In the genomic region with DNA sequence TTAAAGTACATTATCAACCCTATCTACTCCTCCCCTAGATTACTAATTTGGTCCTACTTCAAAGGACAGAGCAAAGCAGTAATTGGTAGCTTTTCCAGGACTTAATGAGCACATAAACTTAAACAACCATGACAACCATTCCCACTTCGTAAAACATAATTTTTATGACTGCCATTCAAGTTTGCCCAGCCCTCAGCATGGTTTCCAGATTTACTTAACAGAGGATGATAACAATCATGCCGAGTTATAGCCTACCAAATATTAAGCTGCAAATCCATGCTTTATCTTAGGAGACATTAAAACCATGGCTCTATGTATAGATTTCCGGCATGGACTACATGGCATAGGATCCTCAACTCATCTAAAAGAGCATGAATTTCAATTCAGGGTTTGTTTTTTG, we compare ENCODE assay signal across 17 cellular contexts.
A peak's percentile ranks its signal among the peaks of the same experiment; 100 is the strongest.
DNase-seq lines count a peak whose midpoint lies in the region; ATAC-seq and TF ChIP-seq lines count a peak whose summit lies in the region.
"Had no signal": no experiment of that assay in that cellular context is flagged by ENCODE, and none has a peak within 500 bp of the region (broad histone marks: within the 10 kb centered on the region; RNA-seq: fewer than 3 reads in every experiment).

No MANE protein-coding gene starts in this region.

- H3K4me3 ChIP-seq in mammary epithelial cell (replicated peaks in 1 of 3; ENCODE audit: insufficient read depth in 1 of 3, low read depth in 2 of 3, low read length in 3 of 3) (no peak overlapping the region), breast epithelium (no peak overlapping the region), fibroblast of villous mesenchyme (ENCODE audit: low read depth, low read length) (no peak overlapping the region)

- H2AFZ ChIP-seq in mammary epithelial cell (ENCODE audit: low read depth, low read length): peak overlapping the region; percentile 15

- H3K4me2 ChIP-seq in mammary epithelial cell (ENCODE audit: insufficient read depth, low read depth, low read length): no peak overlapping the region
- H3K4me2 ChIP-seq: KMS-11 had no signal

- no peak for DNase-seq in mammary epithelial cell
- DNase-seq in breast epithelium (ENCODE audit: low spot score in 2 of 2): no peak
- DNase-seq in NCI-H748 (lab: John Stamatoyannopoulos, UW; ENCODE audit: unreplicated experiment): peak; percentile 84
- peak; percentile 4 for DNase-seq in fibroblast of villous mesenchyme (ENCODE audit: low read depth)
- DNase-seq in COLO829 (ENCODE audit: low spot score): no peak
- DNase-seq in HEK293T (ENCODE audit: extremely low spot score): no peak
- DNase-seq: HCEC 1CT; NCI-H1092; NCI-H2029; NCI-H2227 treated with DMSO at 0.1 percent for 48 hours; NCI-H526 treated with DMSO at 0.1 percent for 48 hours; NK-92 treated with Interleukin-12 subunit alpha and Interleukin-12 subunit beta, amount 100 ng/mL, for 24 hours; SHP77 treated with DMSO at 0.1 percent for 48 hours had no signal

- ATAC-seq in activated CD4-positive, CD25-positive, alpha-beta regulatory T cell treated with anti-CD3 and anti-CD28 coated beads, Interleukin-2, amount 50 U/mL, for 24 hours: no peak
- ATAC-seq: Panc1 had no signal

- CTCF ChIA-PET in mammary epithelial cell (lab: Charles Lee; ENCODE audit: low non-redundant PET) (no interaction called here), HEK293T (lab: Yijun Ruan, JAX) (no interaction called here)

- no peak overlapping the region for H3K27ac ChIP-seq in mammary epithelial cell (ENCODE audit: insufficient read depth, low read depth, low read length)
- H3K27ac ChIP-seq in breast epithelium: no peak overlapping the region
- H3K27ac ChIP-seq: HL-60, KMS-11 had no signal

- H3K9me3 ChIP-seq in mammary epithelial cell (replicated peaks; ENCODE audit: insufficient read depth, low read length) (peaks cover under 1% of the 10 kb centered on the region), breast epithelium (peaks cover 0 to 4% of the 10 kb centered on the region in 2 donors)

- intact Hi-C loops in mammary epithelial cell (cut with micrococcal nuclease) (no loop called here), breast epithelium (cut with DNase I; ENCODE audit: low total_unique reads) (no loop called here)

- H3K79me2 ChIP-seq in mammary epithelial cell (ENCODE audit: insufficient read depth, low read length): no peaks in the 10 kb centered on the region

- H3K36me3 ChIP-seq in mammary epithelial cell (ENCODE audit: insufficient read depth, low read length): no peaks in the 10 kb centered on the region
- no peaks in the 10 kb centered on the region for H3K36me3 ChIP-seq in breast epithelium

- POLR2A ChIA-PET in HEK293T (lab: Yijun Ruan, JAX): no interaction called here

- in situ Hi-C loops in mammary epithelial cell (cut with MboI; ENCODE audit: low sequenced_read_pairs in 2 of 2): no loop called here

- 100% methylated on average over 3 of the region's 3 CpGs for WGBS in mammary epithelial cell (ENCODE audit: low coverage, missing lambda C conversion rate)

- H3K9ac ChIP-seq in mammary epithelial cell (ENCODE audit: insufficient read depth, low read length): no peak overlapping the region
- H3K9ac ChIP-seq: KMS-11 had no signal

- H3K27me3 ChIP-seq in mammary epithelial cell (ENCODE audit: insufficient read depth, low read length) (no peaks in the 10 kb centered on the region), breast epithelium (no peaks in the 10 kb centered on the region)

- dilution Hi-C loops in mammary epithelial cell (cut with HindIII; ENCODE audit: low sequenced_read_pairs): no loop called here

- H3K4me1 ChIP-seq in mammary epithelial cell (ENCODE audit: insufficient read depth, low read length) (no peaks in the 10 kb centered on the region), breast epithelium (no peaks in the 10 kb centered on the region)

- TF ChIP-seq POLR2A in breast epithelium (IDR thresholded peaks at IDR 0.05): no peak

- H4K20me1 ChIP-seq in mammary epithelial cell (ENCODE audit: insufficient read depth, low read length): no peaks in the 10 kb centered on the region

- TF ChIP-seq CTCF in mammary epithelial cell (conservative IDR thresholded peaks at IDR 0.05 in 1 of 2, IDR thresholded peaks at IDR 0.05 in 1 of 2; ENCODE audit: extremely low read depth in 1 of 2, insufficient read depth in 1 of 2, low read depth in 1 of 2, low read length in 2 of 2) (no peak), breast epithelium (IDR thresholded peaks at IDR 0.05) (no peak), fibroblast of villous mesenchyme (IDR thresholded peaks at IDR 0.05; ENCODE audit: insufficient read depth, low read depth, low read length) (no peak)

- BruUV-seq in mammary epithelial cell (replicated peaks; lab: Mats Ljungman, UMichigan): no TSS peak

TF ChIP-seq in HEK293T, 16 proteins besides CTCF, POLR2A, EP300 and RAD21:
- no peak for TF ChIP-seq ZNF384 (IDR thresholded peaks at IDR 0.05)
- no peak for TF ChIP-seq FOXA1 (IDR thresholded peaks at IDR 0.05)
- TF ChIP-seq L3MBTL2 (conservative IDR thresholded peaks at IDR 0.05): no peak
- no peak for TF ChIP-seq SP1 (IDR thresholded peaks at IDR 0.05)
- no peak for TF ChIP-seq NFRKB (IDR thresholded peaks at IDR 0.05)
- no peak for TF ChIP-seq HDGF (IDR thresholded peaks at IDR 0.05; ENCODE audit: borderline replicate concordance)
- TF ChIP-seq ELF4 (IDR thresholded peaks at IDR 0.05): no peak
- TF ChIP-seq SUZ12 (IDR thresholded peaks at IDR 0.05): no peak
- TF ChIP-seq LEF1 (IDR thresholded peaks at IDR 0.05; ENCODE audit: borderline replicate concordance): no peak
- TF ChIP-seq, protein P1, sequence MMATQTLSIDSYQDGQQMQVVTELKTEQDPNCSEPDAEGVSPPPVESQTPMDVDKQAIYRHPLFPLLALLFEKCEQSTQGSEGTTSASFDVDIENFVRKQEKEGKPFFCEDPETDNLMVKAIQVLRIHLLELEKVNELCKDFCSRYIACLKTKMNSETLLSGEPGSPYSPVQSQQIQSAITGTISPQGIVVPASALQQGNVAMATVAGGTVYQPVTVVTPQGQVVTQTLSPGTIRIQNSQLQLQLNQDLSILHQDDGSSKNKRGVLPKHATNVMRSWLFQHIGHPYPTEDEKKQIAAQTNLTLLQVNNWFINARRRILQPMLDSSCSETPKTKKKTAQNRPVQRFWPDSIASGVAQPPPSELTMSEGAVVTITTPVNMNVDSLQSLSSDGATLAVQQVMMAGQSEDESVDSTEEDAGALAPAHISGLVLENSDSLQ (IDR thresholded peaks at IDR 0.05): no peak
- TF ChIP-seq FOXK2 (IDR thresholded peaks at IDR 0.05): no peak
- no peak for TF ChIP-seq TARDBP (IDR thresholded peaks at IDR 0.05)

Comparison
In these comparisons a context has a peak if more than half of its experiments do, and no peak if none do; other contexts are left out.
1. DNase-seq: peak in NCI-H748 (single experiment) and fibroblast of villous mesenchyme (single experiment); none in mammary epithelial cell (single experiment), breast epithelium (0 of 2), COLO829 (single experiment) and HEK293T (single experiment).